In genomic region chr3:9497821-9498565, GRCh38 we compare ENCODE assay signal across 1 cellular context.
TF ChIP-seq lines count a peak whose summit lies in the region.

No MANE protein-coding gene starts in this region.

TF ChIP-seq in SK-N-SH, 30 proteins besides CTCF, POLR2A, EP300 and RAD21 (continued from another document):
- no peak for TF ChIP-seq USF1 (IDR thresholded peaks at IDR 0.05; ENCODE audit: borderline replicate concordance, low read depth)
TF ChIP-seq in SK-N-SH: peak in this region for 0.
